10 cellular contexts compared by ENCODE assay signal in the genomic region with DNA sequence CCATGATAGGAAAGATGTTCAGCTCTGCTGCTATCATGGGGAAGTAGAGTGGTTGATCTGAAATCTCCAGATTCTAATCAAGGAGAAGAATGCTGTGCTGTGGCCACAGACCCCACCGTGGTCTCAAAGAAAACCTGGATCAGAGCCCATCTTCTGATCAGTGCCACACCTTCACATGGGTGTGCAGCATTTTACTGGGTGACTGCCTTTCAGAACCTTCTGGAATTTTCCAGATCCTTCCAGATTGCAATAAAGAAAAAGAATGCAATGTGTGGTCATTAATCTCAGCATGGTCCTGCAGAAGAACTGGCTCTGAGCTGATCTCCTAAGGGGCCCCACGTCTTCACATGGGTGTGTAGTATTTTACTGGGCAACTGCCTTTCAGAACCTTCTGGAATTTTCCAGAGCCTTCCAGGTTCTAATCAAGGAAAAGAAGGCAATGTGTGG. TPM values are rescaled to one million over a fixed set of nuclear protein-coding genes. Genes with fewer than 3 reads are reported as not detected.
DNase-seq lines count a peak whose midpoint lies in the region; ATAC-seq and TF ChIP-seq lines count a peak whose summit lies in the region.
"Had no signal": no experiment of that assay in that cellular context is flagged by ENCODE, and none has a peak within 500 bp of the region (broad histone marks: within the 10 kb centered on the region; RNA-seq: fewer than 3 reads in every experiment).

No MANE protein-coding gene starts in this region.

- intact Hi-C loops in heart left ventricle (cut with DNase I) (loop anchor here in 1 of 10 donors (2.0 kb wide), 1 partner anchor 13 kb away; no protein-coding TSS in a partner anchor), left cardiac atrium (cut with DNase I) (no loop called here), left colon (cut with DNase I, micrococcal nuclease) (no loop called here)

- in situ Hi-C loops in GM13977 (cut with MboI; ENCODE audit: low pct_unique_long_range_greater_than_20kb, low sequenced_read_pairs, unreplicated experiment) = no loop called here

- no peaks in the 10 kb centered on the region for H3K9me3 ChIP-seq in heart left ventricle
- H3K9me3 ChIP-seq in upper lobe of left lung = no peaks in the 10 kb centered on the region

- H3K27me3 ChIP-seq in heart left ventricle (no peaks in the 10 kb centered on the region), upper lobe of left lung (no peaks in the 10 kb centered on the region)

- H3K4me1 ChIP-seq in heart left ventricle (peaks cover 0 to 69% (median 23%) of the 10 kb centered on the region in 12 donors), upper lobe of left lung (peaks cover 31 to 66% (median 37%) of the 10 kb centered on the region in 4 donors)

- no peak for ATAC-seq in heart left ventricle
- ATAC-seq in left cardiac atrium = no peak
- ATAC-seq in left colon = peak; percentile 6
- ATAC-seq in upper lobe of left lung (ENCODE audit: low FRiP score in 2 of 2) = no peak
- no peak for ATAC-seq in HG03520 (IDR thresholded peaks at IDR 0.05; ENCODE audit: unreplicated experiment)
- ATAC-seq: HCT116 had no signal

- H3K36me3 ChIP-seq in heart left ventricle (peaks cover 0 to 19% (median 0%) of the 10 kb centered on the region in 9 donors), upper lobe of left lung (no peaks in the 10 kb centered on the region)

- no peak for TF ChIP-seq POLR2A in heart left ventricle (IDR thresholded peaks at IDR 0.05)
- no peak for TF ChIP-seq POLR2A in upper lobe of left lung (IDR thresholded peaks at IDR 0.05)

- DNase-seq in heart left ventricle = peak in 1 of 5 donors; percentile 14
- DNase-seq in left cardiac atrium = no peak
- DNase-seq in activated CD8-positive, alpha-beta memory T cell treated with anti-CD3 and anti-CD28 coated beads, Interleukin-2, amount 50 U/mL, for 48 hours = peak; percentile 25
- DNase-seq in left colon = peak in 1 of 2 donors; percentile 43
- DNase-seq in upper lobe of left lung = no peak
- no peak for DNase-seq in cortex of kidney (lab: John Stamatoyannopoulos, UW)
- no peak for DNase-seq in GM13977 (ENCODE audit: low spot score)
- DNase-seq: NCI-H1436 treated with DMSO at 0.1 percent for 48 hours had no signal

- no peak for TF ChIP-seq EP300 in upper lobe of left lung (IDR thresholded peaks at IDR 0.05)

- 61 to 78% (median 76%) methylated on average over 2 of the region's 2 CpGs for WGBS in heart left ventricle, 4 donors
- 24 to 44% methylated on average over 2 of the region's 2 CpGs for WGBS in upper lobe of left lung, 2 donors

- TF ChIP-seq CTCF in heart left ventricle (IDR thresholded peaks at IDR 0.05) = no peak
- TF ChIP-seq CTCF in upper lobe of left lung (IDR thresholded peaks at IDR 0.05) = no peak
- no peak for TF ChIP-seq CTCF in GM13977 (IDR thresholded peaks at IDR 0.05; ENCODE audit: extremely low read depth, insufficient read depth, missing control alignments)

- H3K27ac ChIP-seq in heart left ventricle (peak overlapping the region in 11 of 12 donors; percentile 78 to 97 (median 92)), upper lobe of left lung (peak overlapping the region; percentile 83 to 94 (median 90))

- H3K4me3 ChIP-seq in heart left ventricle (no peak overlapping the region), upper lobe of left lung (no peak overlapping the region)

RNA-seq across cellular contexts. Expression of gene MBP, which starts 17.1 kb away (rescaled TPM):
- total RNA-seq in heart left ventricle (10 to 100 TPM; 15.8 to 93.0 (median 38.8) TPM), left cardiac atrium (10 to 100 TPM; 21.7 to 24.7 TPM), left colon (10 to 100 TPM; 48.5 to 51.6 TPM), upper lobe of left lung (10 to 100 TPM; 55.5 to 87.6 (median 68.8) TPM)
- 10 to 100 TPM in 1 of 2 donors, 1 to 10 TPM in 1; 7.7 to 11.3 TPM for polyA plus RNA-seq in heart left ventricle
